4 cellular contexts compared by ENCODE assay signal in genomic region chr4:140413130-140413969, GRCh38. TPM values are rescaled to one million over a fixed set of nuclear protein-coding genes. Genes with fewer than 3 reads are reported as not detected.
"Had no signal": no experiment of that assay in that cellular context is flagged by ENCODE, and none has a peak within 500 bp of the region (broad histone marks: within the 10 kb centered on the region; RNA-seq: fewer than 3 reads in every experiment).

No MANE protein-coding gene starts in this region.

RNA-seq across cellular contexts. Expression of gene CLGN, which starts 14.1 kb away (rescaled TPM):
- total RNA-seq: foreskin keratinocyte, natural killer cell had no signal
- polyA plus RNA-seq: immature natural killer cell, mammary epithelial cell had no signal
